Comparison of ENCODE assay signal across 19 cellular contexts in genomic region chr11:92026664-92027063, GRCh38.
"Had no signal": no experiment of that assay in that cellular context is flagged by ENCODE, and none has a peak within 500 bp of the region (broad histone marks: within the 10 kb centered on the region; RNA-seq: fewer than 3 reads in every experiment).

No MANE protein-coding gene starts in this region.

- H3K4me3 Mint-ChIP-seq: effector memory CD8-positive, alpha-beta T cell; memory B cell; natural killer cell had no signal

- H3K4me1 ChIP-seq: gastrocnemius medialis, heart right ventricle, prostate gland, suprapubic skin had no signal

- H3K4me3 ChIP-seq: gastrocnemius medialis, heart right ventricle, prostate gland, suprapubic skin had no signal

- H3K36me3 Mint-ChIP-seq: memory B cell had no signal

- H3K27me3 ChIP-seq: gastrocnemius medialis, suprapubic skin had no signal

- H3K27ac Mint-ChIP-seq: effector memory CD8-positive, alpha-beta T cell; memory B cell; natural killer cell had no signal

- H3K9me3 ChIP-seq: gastrocnemius medialis, prostate gland, suprapubic skin had no signal

- H3K27ac ChIP-seq: epithelial cell of prostate, gastrocnemius medialis, heart right ventricle, prostate gland, suprapubic skin had no signal

- H3K27me3 Mint-ChIP-seq: effector memory CD8-positive, alpha-beta T cell; memory B cell had no signal

- H3K36me3 ChIP-seq: gastrocnemius medialis, heart right ventricle, prostate gland, suprapubic skin had no signal

- DNase-seq: activated naive CD4-positive, alpha-beta T cell treated with Interleukin-2 at 50 U/mL for 16 hours; activated T-cell treated with anti-CD3 and anti-CD28 coated beads for 4 hours; aorta; dermis blood vessel endothelial cell; effector memory CD8-positive, alpha-beta T cell; gastrocnemius medialis; heart right ventricle; left ventricle myocardium superior; natural killer cell; occipital lobe; right cardiac atrium; stimulated activated CD4-positive, alpha-beta T cell treated with anti-CD3 and anti-CD28 coated beads, Interleukin-4, amount 100 ng/mL, for 4 hours; stimulated activated CD8-positive, alpha-beta memory T cell treated with anti-CD3 and anti-CD28 coated beads, Interleukin-4, amount 100 ng/mL, for 48 hours; stimulated activated naive CD4-positive, alpha-beta T cell treated with Interleukin-2 at 50 U/mL for 16 hours; trophoblast cell had no signal

- H3K4me1 Mint-ChIP-seq: memory B cell, natural killer cell had no signal
